In the genomic region with DNA sequence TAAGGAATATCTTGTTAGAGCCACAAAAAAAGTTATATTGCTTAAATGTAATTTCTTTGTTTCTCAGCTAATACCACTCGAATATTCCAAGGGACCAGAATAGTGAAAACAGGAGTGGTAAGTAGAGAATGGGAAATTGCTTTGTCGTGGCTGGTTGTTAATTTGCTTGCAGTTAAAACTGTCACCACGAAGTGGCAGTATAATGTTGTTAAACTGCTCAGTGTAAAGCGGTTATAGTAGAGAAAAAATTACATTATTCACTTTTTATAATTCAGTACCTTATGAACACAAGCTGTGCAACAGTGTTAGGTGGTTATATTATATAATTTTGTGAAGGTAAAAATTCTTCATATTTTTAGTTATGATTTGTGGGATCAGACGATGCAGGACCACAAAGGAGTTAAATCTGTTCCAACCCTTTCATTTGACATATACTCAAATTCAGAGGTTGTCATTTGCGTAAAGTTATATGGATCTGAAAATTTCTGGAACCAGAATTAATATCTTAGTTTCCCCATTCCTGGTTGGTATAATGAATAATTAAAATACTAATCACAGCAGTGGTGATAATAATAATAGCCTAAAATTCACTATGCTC, we compare ENCODE assay signal across 1 cellular context.
TF ChIP-seq lines count a peak whose summit lies in the region.

No MANE protein-coding gene starts in this region.

TF ChIP-seq in WTC11, 78 proteins besides CTCF, POLR2A, EP300 and RAD21 (continued from another document):
- TF ChIP-seq, protein P1, sequence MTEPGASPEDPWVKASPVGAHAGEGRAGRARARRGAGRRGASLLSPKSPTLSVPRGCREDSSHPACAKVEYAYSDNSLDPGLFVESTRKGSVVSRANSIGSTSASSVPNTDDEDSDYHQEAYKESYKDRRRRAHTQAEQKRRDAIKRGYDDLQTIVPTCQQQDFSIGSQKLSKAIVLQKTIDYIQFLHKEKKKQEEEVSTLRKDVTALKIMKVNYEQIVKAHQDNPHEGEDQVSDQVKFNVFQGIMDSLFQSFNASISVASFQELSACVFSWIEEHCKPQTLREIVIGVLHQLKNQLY (CRISPR knock-in tag; IDR thresholded peaks at IDR 0.05), result no peak
